Comparison of ENCODE assay signal across 11 cellular contexts in genomic region chr11:65826972-65827773, GRCh38. TPM values are rescaled to one million over a fixed set of nuclear protein-coding genes. Genes with fewer than 3 reads are reported as not detected.
"Had no signal": no experiment of that assay in that cellular context is flagged by ENCODE, and none has a peak within 500 bp of the region (broad histone marks: within the 10 kb centered on the region; RNA-seq: fewer than 3 reads in every experiment).

No MANE protein-coding gene starts in this region.

- H3K27ac Mint-ChIP-seq: activated naive CD8-positive, alpha-beta T cell; naive thymus-derived CD8-positive, alpha-beta T cell; stimulated activated naive B cell treated with anti-CD40 and anti-IgM and Interleukin-4, amounts not matched to agents 10 μg/mL and 1 μg/mL and 100 μg/mL, for 72 hours had no signal

- H3K27me3 Mint-ChIP-seq: activated naive CD8-positive, alpha-beta T cell had no signal

- H3K4me3 Mint-ChIP-seq: activated naive CD8-positive, alpha-beta T cell; naive thymus-derived CD8-positive, alpha-beta T cell; stimulated activated naive B cell treated with anti-CD40 and anti-IgM and Interleukin-4, amounts not matched to agents 10 μg/mL and 1 μg/mL and 100 μg/mL, for 72 hours had no signal

- DNase-seq: activated gamma-delta T cell; brain microvascular endothelial cell; cerebellar nuclear complex; dermis blood vessel endothelial cell; naive thymus-derived CD8-positive, alpha-beta T cell; right cardiac atrium; stimulated activated naive B cell treated with anti-CD40 and anti-IgM and Interleukin-4, amounts not matched to agents 10 μg/mL and 1 μg/mL and 100 μg/mL, for 72 hours; transverse colon had no signal

- ATAC-seq: naive thymus-derived CD8-positive, alpha-beta T cell; right cardiac atrium had no signal

- H3K9me3 Mint-ChIP-seq: naive thymus-derived CD8-positive, alpha-beta T cell; stimulated activated naive B cell treated with anti-CD40 and anti-IgM and Interleukin-4, amounts not matched to agents 10 μg/mL and 1 μg/mL and 100 μg/mL, for 72 hours had no signal

- H3K36me3 Mint-ChIP-seq: activated naive CD8-positive, alpha-beta T cell; naive thymus-derived CD8-positive, alpha-beta T cell; stimulated activated naive B cell treated with anti-CD40 and anti-IgM and Interleukin-4, amounts not matched to agents 10 μg/mL and 1 μg/mL and 100 μg/mL, for 72 hours had no signal

RNA-seq across cellular contexts. Expression of gene SNX32, which starts 6.6 kb away (rescaled TPM):
- total RNA-seq: mononuclear cell had no signal

RNA-seq across cellular contexts. Expression of gene OVOL1, which starts 40.3 kb away (rescaled TPM):
- total RNA-seq: dermis blood vessel endothelial cell; lung microvascular endothelial cell; mononuclear cell; naive thymus-derived CD8-positive, alpha-beta T cell; right cardiac atrium had no signal
